ENCODE assay signal across 8 cellular contexts in genomic region chr6:90586675-90587638, GRCh38. TPM values are rescaled to one million over a fixed set of nuclear protein-coding genes. Genes with fewer than 3 reads are reported as not detected.
DNase-seq lines count a peak whose midpoint lies in the region; ATAC-seq and TF ChIP-seq lines count a peak whose summit lies in the region.

Gene MAP3K7 (minus strand): TSS chr6:90587072. CDS start chr6:90586883, 189 bp downstream.

- H3K9me2 ChIP-seq in GM23248 (ENCODE audit: insufficient read depth), result no peaks in the 10 kb centered on the region

- H4K20me1 ChIP-seq in DND-41 (ENCODE audit: insufficient read depth, low read length), result peaks cover 23% of the 10 kb centered on the region
- H4K20me1 ChIP-seq in GM23248 (ENCODE audit: insufficient read depth), result peaks cover 17% of the 10 kb centered on the region; the same call in 1 of the 2 replicates

- ATAC-seq in DND-41 (ENCODE audit: insufficient read depth, low read depth), result peak; percentile 92
- peak; percentile 83 to 85 for ATAC-seq in naive B cell (ENCODE audit: low read depth in 2 of 2)
- ATAC-seq in stimulated activated memory B cell treated with anti-CD40 and anti-IgM and Interleukin-4, amounts not matched to agents 10 μg/mL and 1 μg/mL and 100 μg/mL, for 72 hours, result peak; percentile 93

- H3K4me3 ChIP-seq in DND-41 (ENCODE audit: low read depth in 1 of 2, low read length in 2 of 2), result peak within 1 kb of the TSS; percentile 91 to 98
- peak within 1 kb of the TSS; percentile 95 for H3K4me3 ChIP-seq in GM23248

- H3K27ac ChIP-seq in DND-41 (ENCODE audit: low read length) (peak within 1 kb of the TSS; percentile 95), GM23248 (peak within 1 kb of the TSS; percentile 85)

- H3K27ac Mint-ChIP-seq in activated T-helper 1 cell treated with anti-CD3 and anti-CD28 coated beads, Interleukin-12 subunit alpha, Interleukin-12 subunit beta, Interleukin-2, Interleukin-4 antibody, amounts not matched to agents 30 ng/mL and 10 ng/mL and 1 ng/mL, durations not matched to agents 14 hours and 24 hours and 36 hours, result peak within 1 kb of the TSS; percentile 96
- peak within 1 kb of the TSS; percentile 99 to 100 (median 100) for H3K27ac Mint-ChIP-seq in naive B cell
- H3K27ac Mint-ChIP-seq in stimulated activated memory B cell treated with anti-CD40 and anti-IgM and Interleukin-4, amounts not matched to agents 10 μg/mL and 1 μg/mL and 100 μg/mL, for 72 hours, result peak within 1 kb of the TSS; percentile 96

- H3K27me3 ChIP-seq in DND-41 (ENCODE audit: insufficient read depth, low read length, poor library complexity) (no peaks in the 10 kb centered on the region), GM23248 (replicated peaks; ENCODE audit: insufficient read depth) (no peaks in the 10 kb centered on the region)

- in situ Hi-C loops in GM23248 (cut with MboI), result no loop called here

- H3K36me3 Mint-ChIP-seq in activated T-helper 1 cell treated with anti-CD3 and anti-CD28 coated beads, Interleukin-12 subunit alpha, Interleukin-12 subunit beta, Interleukin-2, Interleukin-4 antibody, amounts not matched to agents 30 ng/mL and 10 ng/mL and 1 ng/mL, durations not matched to agents 14 hours and 24 hours and 36 hours (ENCODE audit: low read depth), result peaks cover 5% of the 10 kb centered on the region
- H3K36me3 Mint-ChIP-seq in naive B cell, result no peaks in the 10 kb centered on the region
- H3K36me3 Mint-ChIP-seq in stimulated activated memory B cell treated with anti-CD40 and anti-IgM and Interleukin-4, amounts not matched to agents 10 μg/mL and 1 μg/mL and 100 μg/mL, for 72 hours, result no peaks in the 10 kb centered on the region

- DNase-seq in DND-41 (peak; percentile 95), GM23248 (peak; percentile 97), Kasumi-1 (lab: John Stamatoyannopoulos, UW) (peak; percentile 98), RPMI7951 (ENCODE audit: low read depth) (peak; percentile 97), fibroblast of gingiva (ENCODE audit: low read depth) (peak; percentile 97), naive B cell (peak; percentile 90)
- DNase-seq in activated T-helper 1 cell treated with anti-CD3 and anti-CD28 coated beads, Interleukin-12 subunit alpha, Interleukin-12 subunit beta, Interleukin-2, Interleukin-4 antibody, amounts not matched to agents 30 ng/mL and 10 ng/mL and 1 ng/mL, durations not matched to agents 14 hours and 24 hours and 36 hours (ENCODE audit: low spot score), result peak; percentile 92

- intact Hi-C loops in activated T-helper 1 cell treated with anti-CD3 and anti-CD28 coated beads, Interleukin-12 subunit alpha, Interleukin-12 subunit beta, Interleukin-2, Interleukin-4 antibody, amounts not matched to agents 30 ng/mL and 10 ng/mL and 1 ng/mL, durations not matched to agents 14 hours and 24 hours and 36 hours (cut with micrococcal nuclease), result loop anchor here (1.0 to 10.0 kb wide), 13 partner anchors 24 to 1624 kb away; partner anchors contain the start of genes ANKRD6, BACH2, CASP8AP2 and LYRM2

- 1 to 2% methylated on average over 62 to 70 of the region's 70 CpGs for WGBS in GM23248 (ENCODE audit: low coverage in 1 of 2, low lambda C conversion rate in 2 of 2, missing lambda C conversion rate in 2 of 2), 2 experiments

- peaks cover 17% of the 10 kb centered on the region for H3F3A ChIP-seq in GM23248 (ENCODE audit: insufficient read depth)

- peaks cover 8% of the 10 kb centered on the region for H3K27me3 Mint-ChIP-seq in activated T-helper 1 cell treated with anti-CD3 and anti-CD28 coated beads, Interleukin-12 subunit alpha, Interleukin-12 subunit beta, Interleukin-2, Interleukin-4 antibody, amounts not matched to agents 30 ng/mL and 10 ng/mL and 1 ng/mL, durations not matched to agents 14 hours and 24 hours and 36 hours (ENCODE audit: insufficient read depth)
- H3K27me3 Mint-ChIP-seq in naive B cell, result peaks cover 7 to 15% (median 14%) of the 10 kb centered on the region in 3 donors
- no peaks in the 10 kb centered on the region for H3K27me3 Mint-ChIP-seq in stimulated activated memory B cell treated with anti-CD40 and anti-IgM and Interleukin-4, amounts not matched to agents 10 μg/mL and 1 μg/mL and 100 μg/mL, for 72 hours

- H3K4me3 Mint-ChIP-seq in activated T-helper 1 cell treated with anti-CD3 and anti-CD28 coated beads, Interleukin-12 subunit alpha, Interleukin-12 subunit beta, Interleukin-2, Interleukin-4 antibody, amounts not matched to agents 30 ng/mL and 10 ng/mL and 1 ng/mL, durations not matched to agents 14 hours and 24 hours and 36 hours, result peak within 1 kb of the TSS; percentile 93
- peak within 1 kb of the TSS; percentile 88 to 99 (median 96) for H3K4me3 Mint-ChIP-seq in naive B cell
- peak within 1 kb of the TSS; percentile 91 for H3K4me3 Mint-ChIP-seq in stimulated activated memory B cell treated with anti-CD40 and anti-IgM and Interleukin-4, amounts not matched to agents 10 μg/mL and 1 μg/mL and 100 μg/mL, for 72 hours

- peaks cover 6% of the 10 kb centered on the region; the same call in 1 of the 2 replicates for H3K36me3 ChIP-seq in DND-41 (ENCODE audit: insufficient read depth, low read length)
- no peaks in the 10 kb centered on the region for H3K36me3 ChIP-seq in GM23248 (ENCODE audit: low read depth)

- TF ChIP-seq CTCF in DND-41 (IDR thresholded peaks at IDR 0.05; ENCODE audit: borderline replicate concordance, extremely low read depth, low read length, poor library complexity, severe bottlenecking), result no peak

- no peaks in the 10 kb centered on the region for H3K9me3 ChIP-seq in DND-41 (ENCODE audit: insufficient read depth, low read length, severe bottlenecking)
- H3K9me3 ChIP-seq in GM23248 (ENCODE audit: low read depth), result no peaks in the 10 kb centered on the region

- peaks cover 40% of the 10 kb centered on the region for H3K4me1 Mint-ChIP-seq in activated T-helper 1 cell treated with anti-CD3 and anti-CD28 coated beads, Interleukin-12 subunit alpha, Interleukin-12 subunit beta, Interleukin-2, Interleukin-4 antibody, amounts not matched to agents 30 ng/mL and 10 ng/mL and 1 ng/mL, durations not matched to agents 14 hours and 24 hours and 36 hours (ENCODE audit: low read depth)
- H3K4me1 Mint-ChIP-seq in naive B cell, result peaks cover 26 to 47% (median 36%) of the 10 kb centered on the region in 3 donors
- H3K4me1 Mint-ChIP-seq in stimulated activated memory B cell treated with anti-CD40 and anti-IgM and Interleukin-4, amounts not matched to agents 10 μg/mL and 1 μg/mL and 100 μg/mL, for 72 hours, result peaks cover 42% of the 10 kb centered on the region

- H3K4me2 ChIP-seq in DND-41 (ENCODE audit: insufficient read depth, low read length), result peak within 1 kb of the TSS; percentile 77
- peak within 1 kb of the TSS; percentile 99 for H3K4me2 ChIP-seq in GM23248 (ENCODE audit: unreplicated experiment)

- H3K9me3 Mint-ChIP-seq in activated T-helper 1 cell treated with anti-CD3 and anti-CD28 coated beads, Interleukin-12 subunit alpha, Interleukin-12 subunit beta, Interleukin-2, Interleukin-4 antibody, amounts not matched to agents 30 ng/mL and 10 ng/mL and 1 ng/mL, durations not matched to agents 14 hours and 24 hours and 36 hours, result no peaks in the 10 kb centered on the region
- H3K9me3 Mint-ChIP-seq in naive B cell, result peaks cover 0 to 2% (median 0%) of the 10 kb centered on the region in 7 donors
- H3K9me3 Mint-ChIP-seq in stimulated activated memory B cell treated with anti-CD40 and anti-IgM and Interleukin-4, amounts not matched to agents 10 μg/mL and 1 μg/mL and 100 μg/mL, for 72 hours, result no peaks in the 10 kb centered on the region

- H3K9ac ChIP-seq in DND-41 (ENCODE audit: low read depth, low read length), result peak within 1 kb of the TSS; percentile 93
- peak within 1 kb of the TSS; percentile 96 for H3K9ac ChIP-seq in GM23248

- H2AFZ ChIP-seq in DND-41 (ENCODE audit: low read depth, low read length), result peak within 1 kb of the TSS; percentile 99
- peak within 1 kb of the TSS; percentile 98 for H2AFZ ChIP-seq in GM23248

- H3K79me2 ChIP-seq in DND-41 (ENCODE audit: insufficient read depth, low read length) (peaks cover 58% of the 10 kb centered on the region), GM23248 (ENCODE audit: insufficient read depth) (peaks cover 50% of the 10 kb centered on the region)

- H3K4me1 ChIP-seq in DND-41 (ENCODE audit: insufficient read depth, low read length) (peaks cover 41% of the 10 kb centered on the region), GM23248 (ENCODE audit: insufficient read depth) (peaks cover 33% of the 10 kb centered on the region)

RNA-seq across cellular contexts. Expression of gene MAP3K7, which starts in this region (rescaled TPM):
- total RNA-seq in GM23248 (2014; rRNA removed; shearing (Covaris generic)), result 27.3 and 36.9 TPM in 2 replicates
- polyA plus RNA-seq in GM23248 (2016; fragmentation: Nextera tagmentation; extraction: Ambion mirVana) (32.9 and 33.6 TPM in 2 replicates), naive B cell (ENCODE audit: low read depth in 6 of 6) (10 to 100 TPM; 20.3 to 25.2 (median 21.3) TPM)
- 29.7 and 38.8 TPM in 2 replicates for total RNA-seq in RPMI7951 (2014; rRNA removed; shearing (Covaris generic))
- total RNA-seq in activated T-helper 1 cell treated with anti-CD3 and anti-CD28 coated beads, Interleukin-12 subunit alpha, Interleukin-12 subunit beta, Interleukin-2, Interleukin-4 antibody, amounts not matched to agents 30 ng/mL and 10 ng/mL and 1 ng/mL, durations not matched to agents 14 hours and 24 hours and 36 hours, result 31.0 and 35.9 TPM in 2 replicates

Comparison
In these comparisons a context has a peak if more than half of its experiments do, and no peak if none do; other contexts are left out.
1. Peak in every context shown above with its lines: DNase-seq, ATAC-seq, H3K4me3 ChIP-seq and H3K27ac ChIP-seq.